Comparison of ENCODE assay signal across 27 cellular contexts in genomic region chr5:132093310-132093709, GRCh38. TPM values are rescaled to one million over a fixed set of nuclear protein-coding genes. Genes with fewer than 3 reads are reported as not detected.
DNase-seq lines count a peak whose midpoint lies in the region; ATAC-seq and TF ChIP-seq lines count a peak whose summit lies in the region.
"Had no signal": no experiment of that assay in that cellular context is flagged by ENCODE, and none has a peak within 500 bp of the region (broad histone marks: within the 10 kb centered on the region; RNA-seq: fewer than 3 reads in every experiment).

No MANE protein-coding gene starts in this region.

- peak overlapping the region; percentile 79 for H2AK9ac ChIP-seq in IMR-90 (replicated peaks; ENCODE audit: low read depth, low read length, poor library complexity)

- peak overlapping the region; percentile 97; the same call in 1 of the 2 replicates for H3K4ac ChIP-seq in IMR-90 (ENCODE audit: low read depth, low read length)

- POLR2A ChIA-PET in IMR-90 (lab: Charles Lee; ENCODE audit: unreplicated experiment) (no interaction called here), A673 (lab: Charles Lee; ENCODE audit: low non-redundant PET) (no interaction called here)

- ATAC-seq in IMR-90 (ENCODE audit: low read depth) (no peak), foreskin keratinocyte (no peak)
- ATAC-seq: activated T-cell treated with anti-CD3 and anti-CD28 coated beads, Interleukin-2, amount 50 U/mL, for 4 hours; left lung; Panc1 had no signal

- H4K8ac ChIP-seq in IMR-90 (ENCODE audit: low read depth in 2 of 2, low read length in 2 of 2) = peak overlapping the region in 1 of 2 experiments; percentile 89; a peak in 3 of 4 replicates

- H3K9me1 ChIP-seq in IMR-90 (ENCODE audit: insufficient read depth, low read length) = peaks cover 23% of the 10 kb centered on the region

- H3K27ac ChIP-seq in IMR-90 (ENCODE audit: insufficient read depth, low read length) (no peak overlapping the region), foreskin keratinocyte (peak overlapping the region; percentile 65), A673 (ENCODE audit: low read depth, low read length, poor library complexity, severe bottlenecking) (no peak overlapping the region)
- H3K27ac ChIP-seq: left lung, neutrophil, right atrium auricular region, tibial artery had no signal

- H3K9me3 ChIP-seq in IMR-90 (ENCODE audit: control insufficient read depth, insufficient read depth, low read length) (no peaks in the 10 kb centered on the region), A673 (ENCODE audit: low read depth, low read length, poor library complexity, severe bottlenecking) (no peaks in the 10 kb centered on the region)
- H3K9me3 ChIP-seq: BE2C, HAP-1, left lung, neutrophil, right atrium auricular region, tibial artery had no signal

- 0 out of 3 replicates have a peak overlapping the region, but pooled peaks have one; percentile 7 for H2BK15ac ChIP-seq in IMR-90 (ENCODE audit: low read depth, low read length)

- peak overlapping the region; percentile 22; the same call in 1 of the 2 replicates for H4K5ac ChIP-seq in IMR-90 (ENCODE audit: low read depth, low read length)

- intact Hi-C loops in IMR-90 (cut with micrococcal nuclease) (no loop called here), A673 (cut with micrococcal nuclease; ENCODE audit: unreplicated experiment) (no loop called here)

- BruUV-seq in IMR-90 (replicated peaks; lab: Mats Ljungman, UMichigan) = no TSS peak
- BruUV-seq in A673 (replicated peaks; lab: Mats Ljungman, UMichigan) = no TSS peak

- peak overlapping the region; percentile 91 for H2BK20ac ChIP-seq in IMR-90 (ENCODE audit: low read depth, low read length)

- no CpG with 5 or more reads among the region's 3 CpGs for WGBS in IMR-90 (ENCODE audit: extremely low coverage in 2 of 2, insufficient read length in 1 of 2), 2 experiments

- DNase-seq in DMS 273 (lab: John Stamatoyannopoulos, UW; ENCODE audit: unreplicated experiment) (peak; percentile 81), IMR-90 (no peak), NCI-H82 (lab: John Stamatoyannopoulos, UW) (peak; percentile 66), foreskin keratinocyte (no peak), OCI-M2 (lab: John Stamatoyannopoulos, UW; ENCODE audit: unreplicated experiment) (no peak), A673 (ENCODE audit: low spot score) (no peak), COR-L47 (lab: John Stamatoyannopoulos, UW) (no peak)
- DNase-seq: activated naive CD4-positive, alpha-beta T cell; activated T-cell treated with anti-CD3 and anti-CD28 coated beads, Interleukin-2, amount 50 U/mL, for 4 hours; BE2C; CD8-positive, alpha-beta memory T cell; central memory CD4-positive, alpha-beta T cell; islet precursor cell; KBM-7; left lung; mesendoderm; NCI-H1417 treated with DMSO at 0.1 percent for 48 hours; SHP77 had no signal

- no peak overlapping the region for H3K23ac ChIP-seq in IMR-90 (ENCODE audit: low read depth, low read length)

- no peak for TF ChIP-seq RAD21 in IMR-90 (IDR thresholded peaks at IDR 0.05; ENCODE audit: low read length)

- CTCF ChIA-PET in IMR-90 (lab: Yijun Ruan, JAX) = interaction anchor here (1.5 kb wide), 1 partner anchor 9 kb away, joined by 3 read pairs; no protein-coding TSS in a partner anchor
- CTCF ChIA-PET in A673 (lab: Charles Lee) = no interaction called here

- no peak for TF ChIP-seq POLR2A in IMR-90 (IDR thresholded peaks at IDR 0.05; ENCODE audit: low read depth, low read length)

- dilution Hi-C loops in IMR-90 (cut with HindIII; ENCODE audit: low sequenced_read_pairs, unreplicated experiment) = no loop called here

- peak overlapping the region; percentile 85 for H4K91ac ChIP-seq in IMR-90 (ENCODE audit: insufficient read depth, low read depth, low read length)

- peak overlapping the region; percentile 92 for H3K14ac ChIP-seq in IMR-90 (replicated peaks; ENCODE audit: low read depth, low read length)

- no peak overlapping the region for H3K56ac ChIP-seq in IMR-90 (ENCODE audit: extremely low read depth, insufficient read depth, low read length)

- H3K9ac ChIP-seq in IMR-90 (ENCODE audit: low read depth, low read length) = no peak overlapping the region

- H2BK120ac ChIP-seq in IMR-90 (ENCODE audit: low read depth, low read length) = peak overlapping the region; percentile 97

- peaks cover 26% of the 10 kb centered on the region for H3K4me1 ChIP-seq in IMR-90 (ENCODE audit: control insufficient read depth, insufficient read depth, low read length)
- H3K4me1 ChIP-seq in foreskin keratinocyte = peaks cover 47% of the 10 kb centered on the region
- no peaks in the 10 kb centered on the region for H3K4me1 ChIP-seq in A673 (ENCODE audit: insufficient read depth, low read length, poor library complexity, severe bottlenecking)
- H3K4me1 ChIP-seq: HAP-1, left lung, tibial artery had no signal

- H3K79me1 ChIP-seq in IMR-90 (ENCODE audit: low read depth in 1 of 2, low read length in 2 of 2) = no peaks in the 10 kb centered on the region

- H3K27me3 ChIP-seq in IMR-90 (ENCODE audit: control insufficient read depth, insufficient read depth, low read length) (no peaks in the 10 kb centered on the region), foreskin keratinocyte (no peaks in the 10 kb centered on the region), A673 (replicated peaks; ENCODE audit: insufficient read depth, low read depth, low read length, poor library complexity) (no peaks in the 10 kb centered on the region)
- H3K27me3 ChIP-seq: BE2C, left lung, right atrium auricular region, tibial artery had no signal

- in situ Hi-C loops in IMR-90 (cut with MboI; ENCODE audit: low sequenced_read_pairs) = loop anchor here (25.0 kb wide), 1 partner anchor 394 kb away; the partner anchor contains the start of gene IRF1

- peak overlapping the region; percentile 88 for H2AK5ac ChIP-seq in IMR-90 (ENCODE audit: low read depth, low read length)

- H3K36me3 ChIP-seq in IMR-90 (ENCODE audit: control insufficient read depth, insufficient read depth, low read length) (no peaks in the 10 kb centered on the region), A673 (ENCODE audit: insufficient read depth, low read length, poor library complexity, severe bottlenecking) (no peaks in the 10 kb centered on the region)
- H3K36me3 ChIP-seq: BE2C, HAP-1, left lung, neutrophil, right atrium auricular region, tibial artery had no signal

- peak overlapping the region; percentile 80; the same call in 1 of the 2 replicates for H3K18ac ChIP-seq in IMR-90 (ENCODE audit: low read depth, low read length)

- H3K4me2 ChIP-seq in IMR-90 (ENCODE audit: low read depth, low read length) = no peak overlapping the region
- H3K4me2 ChIP-seq: smooth muscle cell had no signal

- H2AFZ ChIP-seq in IMR-90 (replicated peaks; ENCODE audit: low read length, poor library complexity) = no peak overlapping the region

- peak overlapping the region; percentile 42 for H2BK5ac ChIP-seq in IMR-90 (ENCODE audit: low read depth, low read length, poor library complexity, severe bottlenecking)

- H3K4me3 ChIP-seq in IMR-90 (ENCODE audit: insufficient read depth, low read depth, low read length) = no peak overlapping the region
- no peak overlapping the region for H3K4me3 ChIP-seq in A673 (ENCODE audit: low read depth, low read length, poor library complexity, severe bottlenecking)
- H3K4me3 ChIP-seq: HAP-1, left lung, right atrium auricular region, smooth muscle cell, tibial artery had no signal

- TF ChIP-seq CTCF in IMR-90 (conservative IDR thresholded peaks at IDR 0.05; ENCODE audit: low read depth, low read length) (no peak), foreskin keratinocyte (conservative IDR thresholded peaks at IDR 0.05) (no peak), A673 (conservative IDR thresholded peaks at IDR 0.05; ENCODE audit: low read depth, low read length) (no peak)

- H4K20me1 ChIP-seq in IMR-90 (ENCODE audit: insufficient read depth, low read length) = no peaks in the 10 kb centered on the region

TF ChIP-seq in IMR-90, 13 proteins besides CTCF, POLR2A, EP300 and RAD21:
- TF ChIP-seq USF2 (IDR thresholded peaks at IDR 0.05; ENCODE audit: low read depth, low read length) (no peak), CEBPB (IDR thresholded peaks at IDR 0.05; ENCODE audit: low read depth, low read length) (no peak), SMC3 (IDR thresholded peaks at IDR 0.05; ENCODE audit: low read depth, low read length) (no peak), FOS (IDR thresholded peaks at IDR 0.05; ENCODE audit: low read depth, low read length) (no peak), NFE2L2 (IDR thresholded peaks at IDR 0.05; ENCODE audit: low read depth, low read length) (no peak), ELK1 (IDR thresholded peaks at IDR 0.05; ENCODE audit: borderline replicate concordance, low read depth, low read length) (no peak), MAFK (IDR thresholded peaks at IDR 0.05; ENCODE audit: low read depth, low read length) (no peak), BHLHE40 (IDR thresholded peaks at IDR 0.05; ENCODE audit: low read depth, low read length) (no peak)

RNA-seq across cellular contexts. Expression of gene CSF2, which starts 19.7 kb away (rescaled TPM):
- total RNA-seq in IMR-90 (2012; rRNA removed) (not detected in 2 replicates), foreskin keratinocyte (7.9 and 25.2 TPM in 2 replicates), A673 (2021) (not detected in 2 replicates)
- polyA plus RNA-seq in IMR-90 (2012; rRNA removed) (0.26 and 0.31 TPM in 2 replicates), foreskin keratinocyte (9.7 and 30.4 TPM in 2 replicates)
- polyA plus RNA-seq in IMR-90 (2012; cell fraction: cytosol; rRNA removed) = 0.31 and 1.2 TPM in 2 replicates
- 0.70 and 0.79 TPM in 2 replicates for polyA plus RNA-seq in IMR-90 (2012; cell fraction: nucleus; rRNA removed; ENCODE audit: low replicate concordance)
- total RNA-seq: NCI-H460, right atrium auricular region, smooth muscle cell had no signal
- polyA plus RNA-seq: CD8-positive, alpha-beta memory T cell; smooth muscle cell had no signal

RNA-seq across cellular contexts. Expression of gene IL3, which starts 32.9 kb away (rescaled TPM):
- not detected in 2 replicates for total RNA-seq in IMR-90 (2012; rRNA removed)
- polyA plus RNA-seq in IMR-90 (2012; rRNA removed) = not detected in 2 replicates
- polyA plus RNA-seq in IMR-90 (2012; cell fraction: cytosol; rRNA removed) = not detected in 2 replicates
- not detected in 2 replicates for polyA plus RNA-seq in IMR-90 (2012; cell fraction: nucleus; rRNA removed; ENCODE audit: low replicate concordance)
- total RNA-seq in foreskin keratinocyte = not detected in 2 replicates
- polyA plus RNA-seq in foreskin keratinocyte = not detected in 2 replicates
- not detected in 2 replicates for total RNA-seq in A673 (2021)
- total RNA-seq: left lung, NCI-H460, right atrium auricular region, smooth muscle cell had no signal
- polyA plus RNA-seq: adipose tissue; CD8-positive, alpha-beta memory T cell; esophagus; smooth muscle cell had no signal

Comparison
In these comparisons a context has a peak if more than half of its experiments do, and no peak if none do; other contexts are left out.
1. DNase-seq: peak in DMS 273 (single experiment) and NCI-H82 (single experiment); none in IMR-90 (single experiment), foreskin keratinocyte (0 of 2), OCI-M2 (single experiment), A673 (single experiment) and COR-L47 (single experiment).